10 cellular contexts compared by ENCODE assay signal in the genomic region with DNA sequence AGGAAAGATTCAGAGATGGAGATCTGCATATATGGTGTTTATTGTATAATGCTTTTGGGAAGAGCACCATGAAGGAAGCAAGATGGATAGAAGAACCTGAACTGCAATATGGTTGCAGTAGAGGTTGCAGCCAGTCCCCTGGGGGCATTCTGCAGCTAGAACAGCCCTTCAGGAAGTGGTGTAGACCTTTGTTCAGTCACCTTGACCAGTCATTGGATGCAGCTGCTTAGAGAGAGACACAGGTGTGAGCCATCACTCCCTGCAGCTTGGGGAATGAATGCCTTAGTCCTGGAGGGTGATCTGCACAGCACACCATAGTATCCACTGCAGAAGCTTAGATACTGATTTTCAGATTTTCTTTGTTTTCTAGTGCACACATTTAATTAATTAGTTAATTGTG. TPM values are rescaled to one million over a fixed set of nuclear protein-coding genes. Genes with fewer than 3 reads are reported as not detected.
DNase-seq lines count a peak whose midpoint lies in the region; ATAC-seq and TF ChIP-seq lines count a peak whose summit lies in the region.
"Had no signal": no experiment of that assay in that cellular context is flagged by ENCODE, and none has a peak within 500 bp of the region (broad histone marks: within the 10 kb centered on the region; RNA-seq: fewer than 3 reads in every experiment).

No MANE protein-coding gene starts in this region.

- no peaks in the 10 kb centered on the region for H3K9me3 Mint-ChIP-seq in stimulated activated naive CD8-positive, alpha-beta T cell treated with anti-CD3 and anti-CD28 coated beads, Interleukin-15, amount 100 ng/mL, for 72 hours

- TF ChIP-seq CTCF in heart right ventricle (IDR thresholded peaks at IDR 0.05), result no peak

- no peaks in the 10 kb centered on the region for H3K36me3 ChIP-seq in heart right ventricle

- DNase-seq in right cardiac atrium, result no peak
- no peak for DNase-seq in heart right ventricle
- peak; percentile 30 for DNase-seq in NAMALWA (ENCODE audit: low spot score)
- DNase-seq in stimulated activated naive CD8-positive, alpha-beta T cell treated with anti-CD3 and anti-CD28 coated beads, Interleukin-15, amount 100 ng/mL, for 72 hours, result no peak
- DNase-seq in NCI-H2171 treated with DMSO at 0.1 percent for 48 hours (lab: John Stamatoyannopoulos, UW), result no peak
- DNase-seq in nucleus accumbens (lab: John Stamatoyannopoulos, UW), result no peak
- DNase-seq: activated T-cell treated with anti-CD3 and anti-CD28 coated beads, Interleukin-2, amount 50 U/mL, for 48 hours; SIG-M5 had no signal

- H3K27me3 ChIP-seq in right cardiac atrium (ENCODE audit: control insufficient read depth, insufficient read depth) (no peaks in the 10 kb centered on the region), heart right ventricle (no peaks in the 10 kb centered on the region)

- H3K27ac ChIP-seq in right cardiac atrium (ENCODE audit: low read length) (peak overlapping the region; percentile 42), heart right ventricle (no peak overlapping the region)

- H3K4me1 ChIP-seq in right cardiac atrium (ENCODE audit: control insufficient read depth, insufficient read depth, low read length), result peaks cover 9% of the 10 kb centered on the region
- H3K4me1 ChIP-seq in heart right ventricle, result peaks cover 0 to 81% (median 54%) of the 10 kb centered on the region in 9 donors

- no peak overlapping the region for H3K4me3 Mint-ChIP-seq in stimulated activated naive CD8-positive, alpha-beta T cell treated with anti-CD3 and anti-CD28 coated beads, Interleukin-15, amount 100 ng/mL, for 72 hours

- peaks cover 87% of the 10 kb centered on the region for H3K4me1 Mint-ChIP-seq in stimulated activated naive CD8-positive, alpha-beta T cell treated with anti-CD3 and anti-CD28 coated beads, Interleukin-15, amount 100 ng/mL, for 72 hours

- no peaks in the 10 kb centered on the region for H3K9me3 ChIP-seq in right cardiac atrium (ENCODE audit: control insufficient read depth, low read length)
- H3K9me3 ChIP-seq in heart right ventricle, result no peaks in the 10 kb centered on the region

- H3K4me3 ChIP-seq in right cardiac atrium (ENCODE audit: low read length) (no peak overlapping the region), heart right ventricle (no peak overlapping the region)

- ATAC-seq in right cardiac atrium, result no peak
- no peak for ATAC-seq in heart right ventricle
- ATAC-seq in HG02798 (IDR thresholded peaks at IDR 0.05; ENCODE audit: poor library complexity, unreplicated experiment), result peak; percentile 62
- peak; percentile 26 for ATAC-seq in stimulated activated naive CD8-positive, alpha-beta T cell treated with anti-CD3 and anti-CD28 coated beads, Interleukin-15, amount 100 ng/mL, for 72 hours
- ATAC-seq in GM18517 (IDR thresholded peaks at IDR 0.05; ENCODE audit: unreplicated experiment), result no peak

- no peaks in the 10 kb centered on the region for H3K27me3 Mint-ChIP-seq in stimulated activated naive CD8-positive, alpha-beta T cell treated with anti-CD3 and anti-CD28 coated beads, Interleukin-15, amount 100 ng/mL, for 72 hours

- no peak overlapping the region for H3K27ac Mint-ChIP-seq in stimulated activated naive CD8-positive, alpha-beta T cell treated with anti-CD3 and anti-CD28 coated beads, Interleukin-15, amount 100 ng/mL, for 72 hours

- intact Hi-C loops in right cardiac atrium (cut with DNase I) (no loop called here), heart right ventricle (cut with DNase I) (no loop called here)

RNA-seq across cellular contexts. Expression of a gene that starts 42.3 kb away (rescaled TPM):
- 100 to 1,000 TPM; 168 to 276 (median 179) TPM for total RNA-seq in right cardiac atrium
- 57.6 TPM for polyA plus RNA-seq in right cardiac atrium
- 100 to 1,000 TPM; 149 to 279 (median 219) TPM for total RNA-seq in heart right ventricle
- 10 to 100 TPM; 57.3 to 90.7 TPM for polyA plus RNA-seq in heart right ventricle

Comparison
In these comparisons a context has a peak if more than half of its experiments do, and no peak if none do; other contexts are left out.
1. ATAC-seq: peak in HG02798 (single experiment) and stimulated activated naive CD8-positive, alpha-beta T cell treated with anti-CD3 and anti-CD28 coated beads, Interleukin-15, amount 100 ng/mL, for 72 hours (single experiment); none in right cardiac atrium (0 of 2), heart right ventricle (0 of 8) and GM18517 (single experiment).